In genomic region chr5:65479527-65479926, GRCh38 we compare ENCODE assay signal across 11 cellular contexts. TPM values are rescaled to one million over a fixed set of nuclear protein-coding genes. Genes with fewer than 3 reads are reported as not detected.
DNase-seq lines count a peak whose midpoint lies in the region; ATAC-seq, FAIRE-seq and TF ChIP-seq lines count a peak whose summit lies in the region.
"Had no signal": no experiment of that assay in that cellular context is flagged by ENCODE, and none has a peak within 500 bp of the region (broad histone marks: within the 10 kb centered on the region; RNA-seq: fewer than 3 reads in every experiment).

No MANE protein-coding gene starts in this region.

- TF ChIP-seq EP300 in GM12878 (IDR thresholded peaks at IDR 0.05; ENCODE audit: borderline replicate concordance in 1 of 2, control insufficient read depth in 1 of 2, low read depth in 2 of 2, low read length in 2 of 2) = no peak
- TF ChIP-seq EP300 in upper lobe of left lung (IDR thresholded peaks at IDR 0.05) = no peak

- H2AFZ ChIP-seq in GM12878 (ENCODE audit: control insufficient read depth, low read depth, low read length) = peak overlapping the region; percentile 98; the same call in 1 of the 2 replicates

- no peak for FAIRE-seq in GM12878 (lab: Jason Lieb, UNC)
- FAIRE-seq: A204.1, RCC 7860 had no signal

- RAD21 ChIA-PET in GM12878 (lab: Charles Lee; ENCODE audit: unreplicated experiment) = interaction anchor here (1.1 to 7.7 kb wide), 9 partner anchors 17 to 668 kb away, joined by 3 to 104 read pairs (median 5); no protein-coding TSS in a partner anchor

- H3K4me3 ChIP-seq in cardiac muscle cell = peak overlapping the region; percentile 48
- peak overlapping the region; percentile 79 for H3K4me3 ChIP-seq in GM12878
- H3K4me3 ChIP-seq in right lobe of liver = peak overlapping the region in 2 of 3 donors; percentile 30 to 32
- peak overlapping the region in 3 of 4 donors; percentile 45 to 57 (median 57) for H3K4me3 ChIP-seq in upper lobe of left lung

- H3K4me1 ChIP-seq in cardiac muscle cell (ENCODE audit: low read depth) = peaks cover 15% of the 10 kb centered on the region
- peaks cover 4% of the 10 kb centered on the region; the same call in 1 of the 2 replicates for H3K4me1 ChIP-seq in GM12878 (ENCODE audit: control insufficient read depth, insufficient read depth, low read length)
- peaks cover 0 to 15% (median 5%) of the 10 kb centered on the region in 4 donors for H3K4me1 ChIP-seq in right lobe of liver
- peaks cover 14 to 25% (median 16%) of the 10 kb centered on the region in 4 donors for H3K4me1 ChIP-seq in upper lobe of left lung

- TF ChIP-seq POLR2A in GM12878 (IDR thresholded peaks at IDR 0.05; ENCODE audit: low read depth, low read length) (no peak), right lobe of liver (IDR thresholded peaks at IDR 0.05) (no peak), upper lobe of left lung (IDR thresholded peaks at IDR 0.05) (no peak)

- H3K27me3 ChIP-seq in cardiac muscle cell (no peaks in the 10 kb centered on the region), GM12878 (replicated peaks in 1 of 2; ENCODE audit: control insufficient read depth in 2 of 2, insufficient read depth in 2 of 2, low read length in 1 of 2) (no peaks in the 10 kb centered on the region), right lobe of liver (no peaks in the 10 kb centered on the region), upper lobe of left lung (no peaks in the 10 kb centered on the region)

- H3K9ac ChIP-seq in GM12878 (ENCODE audit: control insufficient read depth, insufficient read depth, low read length) = no peak overlapping the region

- no peaks in the 10 kb centered on the region for H3K9me3 ChIP-seq in cardiac muscle cell (ENCODE audit: low read depth)
- H3K9me3 ChIP-seq in GM12878 (replicated peaks; ENCODE audit: control insufficient read depth, insufficient read depth, low read length) = no peaks in the 10 kb centered on the region
- H3K9me3 ChIP-seq in right lobe of liver = no peaks in the 10 kb centered on the region
- no peaks in the 10 kb centered on the region for H3K9me3 ChIP-seq in upper lobe of left lung

- no peak for TF ChIP-seq CTCF in cardiac muscle cell (IDR thresholded peaks at IDR 0.05; ENCODE audit: low read depth, low read length)
- TF ChIP-seq CTCF in GM12878 (IDR thresholded peaks at IDR 0.05 in 2 of 3, conservative IDR thresholded peaks at IDR 0.05 in 1 of 3; ENCODE audit: control insufficient read depth in 2 of 3, extremely low read depth in 1 of 3, insufficient read depth in 1 of 3, low read depth in 3 of 3, low read length in 3 of 3) = no peak
- no peak for TF ChIP-seq CTCF in right lobe of liver (IDR thresholded peaks at IDR 0.05)
- TF ChIP-seq CTCF in upper lobe of left lung (IDR thresholded peaks at IDR 0.05) = no peak

- SMC1A ChIA-PET in GM12878 (lab: Charles Lee; ENCODE audit: uncharacterized antibody, unreplicated experiment) = interaction anchor here (0.9 to 7.1 kb wide), 15 partner anchors 19 to 666 kb away, joined by 3 to 154 read pairs (median 4); no protein-coding TSS in a partner anchor

- H4K20me1 ChIP-seq in GM12878 (ENCODE audit: control insufficient read depth, insufficient read depth) = no peaks in the 10 kb centered on the region

- DNase-seq in cardiac muscle cell (ENCODE audit: low read depth in 1 of 2, low spot score in 1 of 2) (no peak), Right ventricle myocardium inferior (ENCODE audit: missing footprints) (no peak), GM12878 (ENCODE audit: low read depth, low spot score) (no peak), right lobe of liver (no peak), upper lobe of left lung (no peak), COLO668 (lab: John Stamatoyannopoulos, UW; ENCODE audit: unreplicated experiment) (no peak)
- no peak for DNase-seq in stimulated activated CD4-positive, alpha-beta T cell treated with anti-CD3 and anti-CD28 coated beads, Interleukin-1b, Interleukin-23, amount 100 ng/mL, for 48 hours

- H3K36me3 ChIP-seq in cardiac muscle cell (no peaks in the 10 kb centered on the region), GM12878 (ENCODE audit: control insufficient read depth in 2 of 2, insufficient read depth in 2 of 2, low read length in 1 of 2) (no peaks in the 10 kb centered on the region), right lobe of liver (no peaks in the 10 kb centered on the region), upper lobe of left lung (no peaks in the 10 kb centered on the region)

- in situ Hi-C loops in GM12878 (cut with MboI) = no loop called here

- ATAC-seq in Right ventricle myocardium inferior = no peak
- ATAC-seq in GM12878 = no peak
- no peak for ATAC-seq in right lobe of liver
- ATAC-seq in upper lobe of left lung (ENCODE audit: low FRiP score in 2 of 2) = no peak
- no peak for ATAC-seq in HG03571 (IDR thresholded peaks at IDR 0.05; ENCODE audit: unreplicated experiment)

- WGBS in GM12878 (ENCODE audit: insufficient coverage, insufficient replicate concordance, low lambda C conversion rate, missing lambda C conversion rate) = 52% methylated on average over 1 of the region's 1 CpG
- WGBS in right lobe of liver (ENCODE audit: insufficient coverage, low coverage, low lambda C conversion rate, missing lambda C conversion rate) = 6% methylated on average over 1 of the region's 1 CpG
- WGBS in upper lobe of left lung, 2 donors = 42 to 69% methylated on average over 1 of the region's 1 CpG

- peaks cover 1% of the 10 kb centered on the region; the same call in 1 of the 2 replicates for H3K79me2 ChIP-seq in GM12878 (ENCODE audit: control insufficient read depth, insufficient read depth, low read length)

- no TSS peak for BruUV-seq in GM12878 (replicated peaks; lab: Mats Ljungman, UMichigan)

- intact Hi-C loops in Right ventricle myocardium inferior (cut with DNase I) (no loop called here), GM12878 (cut with micrococcal nuclease; ENCODE audit: unreplicated experiment) (no loop called here), right lobe of liver (cut with DNase I) (no loop called here)

- H3K27ac ChIP-seq in cardiac muscle cell (no peak overlapping the region), GM12878 (ENCODE audit: control insufficient read depth, insufficient read depth) (no peak overlapping the region), right lobe of liver (peak overlapping the region; percentile 30 to 95 (median 92)), upper lobe of left lung (no peak overlapping the region)
- H3K27ac ChIP-seq: VCaP had no signal

- POLR2A ChIA-PET in GM12878 (lab: Charles Lee) = interaction anchor here (1.7 kb wide), 1 partner anchor 411 kb away, joined by 4 read pairs; no protein-coding TSS in a partner anchor

- peak overlapping the region; percentile 99 for H3K4me2 ChIP-seq in GM12878 (ENCODE audit: control insufficient read depth, insufficient read depth)

- no peak for TF ChIP-seq RAD21 in GM12878 (IDR thresholded peaks at IDR 0.05; ENCODE audit: insufficient read depth, low read depth, low read length)

- CTCF ChIA-PET in GM12878 (lab: Yijun Ruan, JAX) = interaction anchor here (0.8 to 7.7 kb wide), 8 partner anchors 13 to 669 kb away, joined by 3 to 192 read pairs (median 4); no protein-coding TSS in a partner anchor

TF ChIP-seq in GM12878, 131 proteins besides CTCF, POLR2A, EP300 and RAD21 (continues in another document):
- peak; percentile 80 for TF ChIP-seq SPI1 (IDR thresholded peaks at IDR 0.05; ENCODE audit: borderline replicate concordance, insufficient read depth, low read depth, low read length)
- TF ChIP-seq PAX8 (IDR thresholded peaks at IDR 0.05) = 0 out of 2 replicates have a peak, but pooled peaks have one; percentile 43
- TF ChIP-seq MYC (IDR thresholded peaks at IDR 0.05; ENCODE audit: insufficient read depth, insufficient read length, insufficient replicate concordance, low read length, severe bottlenecking) = no peak

RNA-seq across cellular contexts. Expression of gene ADAMTS6, which starts 2.2 kb away (rescaled TPM):
- total RNA-seq in cardiac muscle cell (15.4 and 21.2 TPM in 2 replicates), Right ventricle myocardium inferior (0.73 TPM), GM12878 (2014; rRNA removed) (10.8 and 13.2 TPM in 2 replicates), GM12878 (2014; rRNA removed; fragmentation: Illumina TruSeq; extraction: Trizol) (12.0 and 12.3 TPM in 2 replicates), GM12878 (2021) (8.8 and 12.3 TPM in 2 replicates), right lobe of liver (under 1 TPM; 0.17 to 0.56 (median 0.40) TPM), upper lobe of left lung (10 to 100 TPM in 2 of 6 donors, 1 to 10 TPM in 4; 2.2 to 19.4 (median 6.5) TPM)
- polyA plus RNA-seq in cardiac muscle cell (3.3 and 8.8 TPM in 2 replicates), GM12878 (2011; rRNA removed) (11.7 and 14.2 TPM in 2 replicates), GM12878 (2014; fragmentation: Illumina TruSeq; extraction: Trizol) (5.2 and 8.3 TPM in 2 replicates), GM12878 (2014; fragmentation: Nextera tagmentation; extraction: Ambion mirVana) (1 to 10 TPM; 1.1 to 1.2 TPM), GM12878 (2014; rRNA removed) (7.8 and 8.4 TPM in 2 replicates), GM12878 (2016; fragmentation: Nextera tagmentation; extraction: Ambion mirVana) (1 to 10 TPM; 1.1 to 1.7 TPM)
- 64.8 and 65.2 TPM in 2 replicates for total RNA-seq in GM12878 (2013; cell fraction: nucleolus; rRNA removed)
- 2.0 TPM for polyA plus RNA-seq in GM12878 (2011; ENCODE audit: low read depth)
- 8.3 and 8.8 TPM in 2 replicates for polyA plus RNA-seq in GM12878 (2011; cell fraction: cytosol; rRNA removed)
- 36.8 and 51.9 TPM in 2 replicates for polyA plus RNA-seq in GM12878 (2011; cell fraction: nucleus; rRNA removed)
- 2.1 and 2.7 TPM in 2 replicates for polyA plus RNA-seq in GM12878 (2012)
- polyA minus RNA-seq in GM12878 (2011; rRNA and poly(A)+ RNA removed) = 51.5 and 72.1 TPM in 2 replicates
- polyA minus RNA-seq in GM12878 (2011; cell fraction: cytosol; rRNA and poly(A)+ RNA removed) = 10.8 and 16.1 TPM in 2 replicates
- polyA minus RNA-seq in GM12878 (2011; cell fraction: nucleus; rRNA and poly(A)+ RNA removed) = 43.0 and 59.6 TPM in 2 replicates

Comparison
In these comparisons a context has a peak if more than half of its experiments do, and no peak if none do; other contexts are left out.
1. H3K27ac ChIP-seq: peak in right lobe of liver (3 of 3); none in cardiac muscle cell (single experiment), GM12878 (single experiment) and upper lobe of left lung (0 of 4).
2. Peak in every context shown above with its lines, with median percentiles within 50 percentile points of each other: H3K4me3 ChIP-seq.